Comparison of ENCODE assay signal across 8 cellular contexts in the genomic region with DNA sequence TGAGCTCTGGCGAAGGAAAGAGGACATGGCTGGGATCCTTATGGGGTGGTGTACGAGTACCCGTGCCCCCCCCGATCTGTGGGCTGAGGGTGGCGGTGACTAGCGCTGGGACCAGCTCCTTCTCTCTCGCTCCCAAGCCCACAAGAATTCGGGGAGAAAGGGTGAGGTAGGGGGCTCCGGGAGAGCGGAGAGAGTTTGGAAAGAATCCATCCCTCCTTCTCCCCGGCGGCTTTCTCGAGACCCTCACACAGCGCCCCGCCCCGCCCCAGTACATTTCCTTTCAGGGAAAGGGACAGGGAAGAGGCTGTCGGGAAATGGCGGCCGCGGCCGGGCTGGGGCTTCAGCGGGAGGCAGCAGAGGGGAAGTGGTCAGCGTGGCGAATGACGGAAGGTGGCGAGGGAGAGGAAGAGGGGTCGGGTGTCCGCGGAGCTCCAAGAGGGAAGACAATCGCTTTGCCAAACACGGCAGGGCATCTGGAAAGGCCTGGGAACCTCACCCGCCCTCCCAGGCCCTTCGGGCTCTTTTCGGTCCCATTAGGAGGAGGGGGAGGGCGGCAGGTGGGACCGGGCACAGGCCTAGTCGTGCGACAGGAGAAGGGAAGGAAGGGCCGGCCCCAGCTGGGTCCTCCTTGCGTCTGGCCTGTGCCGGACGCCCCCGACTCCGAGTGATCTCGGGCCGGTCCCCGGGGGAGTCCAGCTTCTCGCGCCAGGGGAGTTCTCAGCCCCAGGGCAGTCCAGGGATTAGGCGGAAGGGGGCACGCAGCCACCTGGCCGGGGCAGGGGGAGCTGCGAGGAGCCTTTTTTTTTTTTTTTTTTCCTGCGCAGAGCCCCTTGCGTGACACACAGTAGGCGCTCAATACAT. TPM values are rescaled to one million over a fixed set of nuclear protein-coding genes. Genes with fewer than 3 reads are reported as not detected.
A peak's percentile ranks its signal among the peaks of the same experiment; 100 is the strongest.
DNase-seq lines count a peak whose midpoint lies in the region; ATAC-seq, FAIRE-seq and TF ChIP-seq lines count a peak whose summit lies in the region.

No MANE protein-coding gene starts in this region.

- no peak for FAIRE-seq in bronchial epithelial cell (lab: Jason Lieb, UNC)

- H3K9me3 ChIP-seq in skeletal muscle tissue (ENCODE audit: control insufficient read depth in 3 of 3, low read length in 3 of 3), result no peaks in the 10 kb centered on the region

- ATAC-seq in HG03139 (IDR thresholded peaks at IDR 0.05; ENCODE audit: unreplicated experiment) (peak; percentile 49), GM19397 (IDR thresholded peaks at IDR 0.05; ENCODE audit: unreplicated experiment) (no peak)

- H3K36me3 ChIP-seq in bronchial epithelial cell (ENCODE audit: control insufficient read depth, insufficient read depth, low read length), result no peaks in the 10 kb centered on the region
- peaks cover 0 to 5% (median 0%) of the 10 kb centered on the region in 3 donors for H3K36me3 ChIP-seq in skeletal muscle tissue (ENCODE audit: control insufficient read depth in 3 of 3, insufficient read depth in 3 of 3, low read length in 3 of 3)

- TF ChIP-seq CTCF in bronchial epithelial cell (IDR thresholded peaks at IDR 0.05; ENCODE audit: insufficient read depth, low read length, severe bottlenecking), result no peak

- H3K4me3 ChIP-seq in bronchial epithelial cell (ENCODE audit: low read depth, low read length) (peak overlapping the region; percentile 54), skeletal muscle tissue (ENCODE audit: low read length in 3 of 3) (peak overlapping the region; percentile 75 to 78 (median 78))

- peak overlapping the region; percentile 88 to 90 (median 89) for H3K9ac ChIP-seq in skeletal muscle tissue (ENCODE audit: low read depth in 1 of 3, low read length in 3 of 3)

- peak overlapping the region; percentile 94 for H3K27ac ChIP-seq in skeletal muscle tissue (ENCODE audit: low read depth, low read length)

- H3K27me3 ChIP-seq in bronchial epithelial cell (ENCODE audit: control insufficient read depth, insufficient read depth, low read length) (no peaks in the 10 kb centered on the region), skeletal muscle tissue (ENCODE audit: control insufficient read depth in 3 of 3, insufficient read depth in 3 of 3, low read length in 3 of 3) (no peaks in the 10 kb centered on the region)

- DNase-seq in activated T-cell treated with anti-CD3 and anti-CD28 coated beads for 1 hour (ENCODE audit: low read depth), result peak; percentile 15
- DNase-seq in activated T-cell treated with anti-CD3 and anti-CD28 coated beads for 4 hours, result no peak
- DNase-seq in T-helper 1 cell, result peak in 4 of 5 donors; percentile 6 to 26 (median 12)
- DNase-seq in bronchial epithelial cell (ENCODE audit: low read depth), result no peak
- peak; percentile 56 for DNase-seq in iPS-NIHi11 (ENCODE audit: low spot score)

- peaks cover 3 to 8% (median 7%) of the 10 kb centered on the region in 3 donors for H3K4me1 ChIP-seq in skeletal muscle tissue (ENCODE audit: control insufficient read depth in 3 of 3, insufficient read depth in 3 of 3, low read length in 3 of 3)

RNA-seq across cellular contexts. Expression of a gene that starts 10.2 kb away (rescaled TPM):
- total RNA-seq in bronchial epithelial cell, result 104 and 110 TPM in 2 replicates
- 53.2 TPM for total RNA-seq in skeletal muscle tissue

RNA-seq across cellular contexts. Expression of a gene that starts 10.5 kb away (rescaled TPM):
- total RNA-seq in bronchial epithelial cell (9.0 and 15.0 TPM in 2 replicates), skeletal muscle tissue (16.2 TPM)

RNA-seq across cellular contexts. Expression of a gene that starts 27.4 kb away (rescaled TPM):
- 736 and 1,171 TPM in 2 replicates for total RNA-seq in bronchial epithelial cell
- 349 TPM for total RNA-seq in skeletal muscle tissue

RNA-seq across cellular contexts. Expression of a gene that starts 32.2 kb away (rescaled TPM):
- under 0.01 TPM in 1 of 2 replicates, not detected in the other for total RNA-seq in bronchial epithelial cell
- total RNA-seq in skeletal muscle tissue, result 2.1 TPM

Comparison
In these comparisons a context has a peak if more than half of its experiments do, and no peak if none do; other contexts are left out.
1. DNase-seq: peak in activated T-cell treated with anti-CD3 and anti-CD28 coated beads for 1 hour (single experiment), T-helper 1 cell (4 of 5) and iPS-NIHi11 (single experiment); none in activated T-cell treated with anti-CD3 and anti-CD28 coated beads for 4 hours (single experiment) and bronchial epithelial cell (single experiment).